In genomic region chr12:69331846-69332684, GRCh38 we compare ENCODE assay signal across 11 cellular contexts. TPM values are rescaled to one million over a fixed set of nuclear protein-coding genes. Genes with fewer than 3 reads are reported as not detected.
DNase-seq lines count a peak whose midpoint lies in the region; ATAC-seq and TF ChIP-seq lines count a peak whose summit lies in the region.
"Had no signal": no experiment of that assay in that cellular context is flagged by ENCODE, and none has a peak within 500 bp of the region (broad histone marks: within the 10 kb centered on the region; RNA-seq: fewer than 3 reads in every experiment).

No MANE protein-coding gene starts in this region.

- H3K9me3 Mint-ChIP-seq in activated T-cell treated with anti-CD3 and anti-CD28 coated beads, Interleukin-2, amount 50 U/mL, for 4 hours: no peaks in the 10 kb centered on the region
- H3K9me3 Mint-ChIP-seq in activated CD4-positive, alpha-beta memory T cell treated with anti-CD3 and anti-CD28 coated beads, Interleukin-2, amount 10 ng/mL, durations not matched to agents 7 days and 5 days: no peaks in the 10 kb centered on the region
- no peaks in the 10 kb centered on the region for H3K9me3 Mint-ChIP-seq in stimulated activated naive CD8-positive, alpha-beta T cell treated with anti-CD3 and anti-CD28 coated beads, Interleukin-15, amount 100 ng/mL, for 72 hours

- peak overlapping the region; percentile 83 to 86 for H3K9ac ChIP-seq in liver (ENCODE audit: low read depth in 1 of 2, low read length in 2 of 2)

- H3K4me3 ChIP-seq in liver (ENCODE audit: low read depth in 1 of 3, low read length in 3 of 3): peak overlapping the region; percentile 51 to 70 (median 69)

- TF ChIP-seq RAD21 in liver (IDR thresholded peaks at IDR 0.05): no peak

- no peaks in the 10 kb centered on the region for H3K9me3 ChIP-seq in liver (ENCODE audit: control insufficient read depth in 4 of 4, low read length in 3 of 4)
- H3K9me3 ChIP-seq: HAP-1 had no signal

- H3K4me1 Mint-ChIP-seq in activated T-cell treated with anti-CD3 and anti-CD28 coated beads, Interleukin-2, amount 50 U/mL, for 4 hours (ENCODE audit: low read depth): peaks cover 62% of the 10 kb centered on the region
- peaks cover 53% of the 10 kb centered on the region for H3K4me1 Mint-ChIP-seq in activated CD4-positive, alpha-beta memory T cell treated with anti-CD3 and anti-CD28 coated beads, Interleukin-2, amount 10 ng/mL, durations not matched to agents 7 days and 5 days
- H3K4me1 Mint-ChIP-seq in stimulated activated naive CD8-positive, alpha-beta T cell treated with anti-CD3 and anti-CD28 coated beads, Interleukin-15, amount 100 ng/mL, for 72 hours: peaks cover 48% of the 10 kb centered on the region

- peak overlapping the region; percentile 65 to 88 for H3K27ac ChIP-seq in liver (ENCODE audit: low read depth in 1 of 2, low read length in 2 of 2)
- H3K27ac ChIP-seq: brain microvascular endothelial cell had no signal

- peaks cover 3% of the 10 kb centered on the region for H3K36me3 Mint-ChIP-seq in activated T-cell treated with anti-CD3 and anti-CD28 coated beads, Interleukin-2, amount 50 U/mL, for 4 hours (ENCODE audit: insufficient read depth)
- no peaks in the 10 kb centered on the region for H3K36me3 Mint-ChIP-seq in activated CD4-positive, alpha-beta memory T cell treated with anti-CD3 and anti-CD28 coated beads, Interleukin-2, amount 10 ng/mL, durations not matched to agents 7 days and 5 days (ENCODE audit: low read depth)

- CTCF ChIA-PET in activated CD4-positive, alpha-beta memory T cell treated with anti-CD3 and anti-CD28 coated beads, Interleukin-2, amount 10 ng/mL, durations not matched to agents 7 days and 5 days (lab: Charles Lee): interaction anchor here (0.7 to 6.8 kb wide), 9 partner anchors 16 to 308 kb away, joined by 3 to 49 read pairs (median 5); partner anchors contain the start of gene LYZ

- H3K27me3 ChIP-seq in liver (ENCODE audit: control insufficient read depth in 4 of 4, insufficient read depth in 4 of 4, low read length in 3 of 4): no peaks in the 10 kb centered on the region

- WGBS in liver: 26% methylated on average over 20 of the region's 20 CpGs

- no peaks in the 10 kb centered on the region for H3K36me3 ChIP-seq in liver (ENCODE audit: control insufficient read depth in 4 of 4, insufficient read depth in 3 of 4, low read depth in 1 of 4, low read length in 3 of 4)
- H3K36me3 ChIP-seq: brain microvascular endothelial cell, HAP-1 had no signal

- ATAC-seq in activated T-cell treated with anti-CD3 and anti-CD28 coated beads, Interleukin-2, amount 50 U/mL, for 4 hours: no peak
- ATAC-seq in stimulated activated naive CD8-positive, alpha-beta T cell treated with anti-CD3 and anti-CD28 coated beads, Interleukin-15, amount 100 ng/mL, for 72 hours: no peak
- no peak for ATAC-seq in HG03159 (IDR thresholded peaks at IDR 0.05; ENCODE audit: unreplicated experiment)
- no peak for ATAC-seq in GM19452 (IDR thresholded peaks at IDR 0.05; ENCODE audit: unreplicated experiment)

- POLR2A ChIA-PET in activated CD4-positive, alpha-beta memory T cell treated with anti-CD3 and anti-CD28 coated beads, Interleukin-2, amount 10 ng/mL, durations not matched to agents 7 days and 5 days (lab: Charles Lee): interaction anchor here (0.9 to 2.9 kb wide), 14 partner anchors 10 to 525 kb away, joined by 3 to 38 read pairs (median 8); partner anchors contain the start of genes CCT2, CPSF6 and RAB3IP

- DNase-seq in activated T-cell treated with anti-CD3 and anti-CD28 coated beads, Interleukin-2, amount 50 U/mL, for 4 hours: no peak
- DNase-seq in activated T-cell treated with anti-CD3 and anti-CD28 coated beads, Interleukin-2, amount 50 U/mL, for 48 hours: no peak
- DNase-seq in activated CD4-positive, alpha-beta memory T cell treated with anti-CD3 and anti-CD28 coated beads, Interleukin-2, amount 10 ng/mL, durations not matched to agents 7 days and 5 days: no peak
- DNase-seq in stimulated activated naive CD8-positive, alpha-beta T cell treated with anti-CD3 and anti-CD28 coated beads, Interleukin-15, amount 100 ng/mL, for 72 hours: no peak
- DNase-seq in NCI-H2029 (lab: John Stamatoyannopoulos, UW): no peak
- DNase-seq: brain microvascular endothelial cell had no signal

- peak overlapping the region; percentile 86 for H3K4me3 Mint-ChIP-seq in activated T-cell treated with anti-CD3 and anti-CD28 coated beads, Interleukin-2, amount 50 U/mL, for 4 hours
- H3K4me3 Mint-ChIP-seq in activated CD4-positive, alpha-beta memory T cell treated with anti-CD3 and anti-CD28 coated beads, Interleukin-2, amount 10 ng/mL, durations not matched to agents 7 days and 5 days: peak overlapping the region; percentile 78
- H3K4me3 Mint-ChIP-seq in stimulated activated naive CD8-positive, alpha-beta T cell treated with anti-CD3 and anti-CD28 coated beads, Interleukin-15, amount 100 ng/mL, for 72 hours: peak overlapping the region; percentile 21 to 81

- peaks cover 0 to 42% (median 17%) of the 10 kb centered on the region in 4 donors for H3K4me1 ChIP-seq in liver (ENCODE audit: control insufficient read depth in 4 of 4, insufficient read depth in 4 of 4, low read length in 3 of 4)

- TF ChIP-seq CTCF in liver (IDR thresholded peaks at IDR 0.05; ENCODE audit: low read depth, low read length, missing input control): no peak

- peak overlapping the region; percentile 10 for H3K27ac Mint-ChIP-seq in activated CD4-positive, alpha-beta memory T cell treated with anti-CD3 and anti-CD28 coated beads, Interleukin-2, amount 10 ng/mL, durations not matched to agents 7 days and 5 days
- peak overlapping the region; percentile 72 to 78 for H3K27ac Mint-ChIP-seq in stimulated activated naive CD8-positive, alpha-beta T cell treated with anti-CD3 and anti-CD28 coated beads, Interleukin-15, amount 100 ng/mL, for 72 hours

- no peaks in the 10 kb centered on the region for H3K27me3 Mint-ChIP-seq in activated T-cell treated with anti-CD3 and anti-CD28 coated beads, Interleukin-2, amount 50 U/mL, for 4 hours (ENCODE audit: low read depth)
- no peaks in the 10 kb centered on the region for H3K27me3 Mint-ChIP-seq in activated CD4-positive, alpha-beta memory T cell treated with anti-CD3 and anti-CD28 coated beads, Interleukin-2, amount 10 ng/mL, durations not matched to agents 7 days and 5 days
- H3K27me3 Mint-ChIP-seq in stimulated activated naive CD8-positive, alpha-beta T cell treated with anti-CD3 and anti-CD28 coated beads, Interleukin-15, amount 100 ng/mL, for 72 hours: no peaks in the 10 kb centered on the region

TF ChIP-seq in liver, 16 proteins besides CTCF, POLR2A, EP300 and RAD21:
- TF ChIP-seq ZBTB33 (IDR thresholded peaks at IDR 0.05): no peak
- peak in 1 of 2 donors; percentile 23 for TF ChIP-seq RXRA (IDR thresholded peaks at IDR 0.05)
- no peak for TF ChIP-seq FOXA2 (IDR thresholded peaks at IDR 0.05)

RNA-seq across cellular contexts. Expression of gene LYZ, which starts 16.1 kb away (rescaled TPM):
- total RNA-seq in activated T-cell treated with anti-CD3 and anti-CD28 coated beads, Interleukin-2, amount 50 U/mL, for 4 hours: 1 to 10 TPM in 2 of 3 donors, under 1 TPM in 1; 0.71 to 1.8 (median 1.4) TPM
- total RNA-seq in activated CD4-positive, alpha-beta memory T cell treated with anti-CD3 and anti-CD28 coated beads, Interleukin-2, amount 10 ng/mL, durations not matched to agents 7 days and 5 days: under 1 TPM; 0.48 to 0.50 TPM
- 100 to 1,000 TPM in 1 of 2 donors, 10 to 100 TPM in 1; 24.7 to 141 TPM for total RNA-seq in liver
- 10 to 100 TPM; 11.5 to 42.3 TPM for polyA plus RNA-seq in liver
- total RNA-seq: pulmonary artery endothelial cell had no signal

RNA-seq across cellular contexts. Expression of gene YEATS4, which starts 27.5 kb away (rescaled TPM):
- 10 to 100 TPM; 36.2 to 53.3 (median 39.8) TPM for total RNA-seq in activated T-cell treated with anti-CD3 and anti-CD28 coated beads, Interleukin-2, amount 50 U/mL, for 4 hours
- total RNA-seq in activated CD4-positive, alpha-beta memory T cell treated with anti-CD3 and anti-CD28 coated beads, Interleukin-2, amount 10 ng/mL, durations not matched to agents 7 days and 5 days: 10 to 100 TPM; 43.0 to 45.0 TPM
- total RNA-seq in liver: 10 to 100 TPM; 20.3 to 23.8 TPM
- polyA plus RNA-seq in liver: 10 to 100 TPM in 1 of 2 donors, 1 to 10 TPM in 1; 9.9 to 10.6 TPM

Comparison
In these comparisons a context has a peak if more than half of its experiments do, and no peak if none do; other contexts are left out.
1. RNA of gene LYZ, which starts 16.1 kb away (total RNA-seq): 24.7 to 141 TPM in liver; 0.71 to 1.8 TPM in activated T-cell treated with anti-CD3 and anti-CD28 coated beads, Interleukin-2, amount 50 U/mL, for 4 hours and 0.48 to 0.50 TPM in activated CD4-positive, alpha-beta memory T cell treated with anti-CD3 and anti-CD28 coated beads, Interleukin-2, amount 10 ng/mL, durations not matched to agents 7 days and 5 days; every median in the first group is over 4 times any median in the second.
2. Peak in every context shown above with its lines, with median percentiles within 50 percentile points of each other: H3K4me3 Mint-ChIP-seq.